ENCODE assay signal across 1 cellular context in the genomic region with DNA sequence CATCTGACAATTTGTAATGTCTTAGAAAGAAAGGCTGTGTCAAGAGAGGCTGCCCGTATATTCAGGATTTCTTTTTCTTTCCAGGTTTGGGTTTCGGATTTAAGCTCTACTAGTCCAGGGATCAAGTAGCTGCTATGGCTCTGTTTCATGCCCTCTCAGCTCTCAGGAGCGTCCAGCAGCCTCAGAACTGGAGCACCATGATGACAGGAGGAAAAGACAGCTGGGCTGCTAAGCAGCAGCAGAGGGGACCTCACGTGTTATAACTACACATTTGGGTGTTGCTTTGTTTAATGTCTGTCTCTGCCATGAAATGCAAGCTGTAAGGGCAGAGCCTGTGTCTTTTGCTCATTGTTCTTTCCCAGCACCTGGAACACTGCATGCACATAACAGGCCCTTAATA.
TF ChIP-seq lines count a peak whose summit lies in the region.

No MANE protein-coding gene starts in this region.

TF ChIP-seq in IMR-90, 13 proteins besides CTCF, POLR2A, EP300 and RAD21:
- TF ChIP-seq MAFK (IDR thresholded peaks at IDR 0.05; ENCODE audit: low read depth, low read length) (no peak), MAZ (IDR thresholded peaks at IDR 0.05; ENCODE audit: borderline replicate concordance, low read depth, low read length) (no peak), FOS (IDR thresholded peaks at IDR 0.05; ENCODE audit: low read depth, low read length) (no peak), SMC3 (IDR thresholded peaks at IDR 0.05; ENCODE audit: low read depth, low read length) (no peak), MXI1 (IDR thresholded peaks at IDR 0.05; ENCODE audit: borderline replicate concordance, low read depth, low read length) (no peak), NFE2L2 (IDR thresholded peaks at IDR 0.05; ENCODE audit: low read depth, low read length) (no peak), BHLHE40 (IDR thresholded peaks at IDR 0.05; ENCODE audit: low read depth, low read length) (no peak), CEBPB (IDR thresholded peaks at IDR 0.05; ENCODE audit: low read depth, low read length) (no peak), RFX5 (IDR thresholded peaks at IDR 0.05; ENCODE audit: low read depth, low read length) (no peak), CHD1 (IDR thresholded peaks at IDR 0.05; ENCODE audit: low read depth, low read length) (no peak), RCOR1 (IDR thresholded peaks at IDR 0.05; ENCODE audit: insufficient replicate concordance, low read length) (no peak)
- TF ChIP-seq, protein P1, sequence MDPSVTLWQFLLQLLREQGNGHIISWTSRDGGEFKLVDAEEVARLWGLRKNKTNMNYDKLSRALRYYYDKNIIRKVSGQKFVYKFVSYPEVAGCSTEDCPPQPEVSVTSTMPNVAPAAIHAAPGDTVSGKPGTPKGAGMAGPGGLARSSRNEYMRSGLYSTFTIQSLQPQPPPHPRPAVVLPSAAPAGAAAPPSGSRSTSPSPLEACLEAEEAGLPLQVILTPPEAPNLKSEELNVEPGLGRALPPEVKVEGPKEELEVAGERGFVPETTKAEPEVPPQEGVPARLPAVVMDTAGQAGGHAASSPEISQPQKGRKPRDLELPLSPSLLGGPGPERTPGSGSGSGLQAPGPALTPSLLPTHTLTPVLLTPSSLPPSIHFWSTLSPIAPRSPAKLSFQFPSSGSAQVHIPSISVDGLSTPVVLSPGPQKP (IDR thresholded peaks at IDR 0.05; ENCODE audit: borderline replicate concordance, low read depth, low read length) = no peak
- TF ChIP-seq, protein P2, sequence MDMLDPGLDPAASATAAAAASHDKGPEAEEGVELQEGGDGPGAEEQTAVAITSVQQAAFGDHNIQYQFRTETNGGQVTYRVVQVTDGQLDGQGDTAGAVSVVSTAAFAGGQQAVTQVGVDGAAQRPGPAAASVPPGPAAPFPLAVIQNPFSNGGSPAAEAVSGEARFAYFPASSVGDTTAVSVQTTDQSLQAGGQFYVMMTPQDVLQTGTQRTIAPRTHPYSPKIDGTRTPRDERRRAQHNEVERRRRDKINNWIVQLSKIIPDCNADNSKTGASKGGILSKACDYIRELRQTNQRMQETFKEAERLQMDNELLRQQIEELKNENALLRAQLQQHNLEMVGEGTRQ (IDR thresholded peaks at IDR 0.05; ENCODE audit: low read depth, low read length) = no peak
